1 cellular context compared by ENCODE assay signal in the genomic region with DNA sequence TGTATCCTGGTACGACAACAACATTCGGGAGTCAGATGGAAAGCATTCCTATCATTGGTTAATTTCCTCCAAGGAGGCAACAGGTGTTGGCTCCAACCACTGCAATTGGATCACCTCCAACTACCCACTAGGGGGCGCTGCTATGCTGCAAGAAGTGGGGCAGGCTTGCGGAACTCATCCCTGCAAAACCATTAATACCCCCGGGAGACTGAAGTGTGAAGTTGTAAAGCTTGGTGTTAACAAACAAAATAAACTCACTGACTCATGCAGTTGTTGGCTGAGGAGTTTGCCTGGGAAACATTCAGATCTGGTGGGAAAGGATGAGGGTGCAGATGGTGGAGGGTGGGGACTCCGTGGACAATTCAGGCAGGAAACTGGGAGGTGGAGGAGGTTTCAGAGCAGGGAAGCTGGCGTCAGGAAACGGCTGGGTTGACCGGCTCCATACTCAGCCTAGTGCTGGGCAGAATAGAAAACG.
TF ChIP-seq lines count a peak whose summit lies in the region.

No MANE protein-coding gene starts in this region.

TF ChIP-seq in HEK293, 187 proteins besides CTCF, POLR2A, EP300 and RAD21 (continued from another document and continues in another):
- TF ChIP-seq, protein P1, sequence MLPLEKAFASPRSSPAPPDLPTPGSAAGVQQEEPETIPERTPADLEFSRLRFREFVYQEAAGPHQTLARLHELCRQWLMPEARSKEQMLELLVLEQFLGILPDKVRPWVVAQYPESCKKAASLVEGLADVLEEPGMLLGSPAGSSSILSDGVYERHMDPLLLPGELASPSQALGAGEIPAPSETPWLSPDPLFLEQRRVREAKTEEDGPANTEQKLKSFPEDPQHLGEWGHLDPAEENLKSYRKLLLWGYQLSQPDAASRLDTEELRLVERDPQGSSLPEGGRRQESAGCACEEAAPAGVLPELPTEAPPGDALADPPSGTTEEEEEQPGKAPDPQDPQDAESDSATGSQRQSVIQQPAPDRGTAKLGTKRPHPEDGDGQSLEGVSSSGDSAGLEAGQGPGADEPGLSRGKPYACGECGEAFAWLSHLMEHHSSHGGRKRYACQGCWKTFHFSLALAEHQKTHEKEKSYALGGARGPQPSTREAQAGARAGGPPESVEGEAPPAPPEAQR (tag by site-specific recombination; IDR thresholded peaks at IDR 0.05): no peak
- TF ChIP-seq ZNF670 (tag by site-specific recombination; IDR thresholded peaks at IDR 0.05; ENCODE audit: low read depth): no peak
- no peak for TF ChIP-seq ZNF621 (tag by site-specific recombination; IDR thresholded peaks at IDR 0.05)
- no peak for TF ChIP-seq REST (tag by site-specific recombination; IDR thresholded peaks at IDR 0.05)
- no peak for TF ChIP-seq MYNN (tag by site-specific recombination; IDR thresholded peaks at IDR 0.05; ENCODE audit: borderline replicate concordance)
- no peak for TF ChIP-seq ZNF623 (tag by site-specific recombination; IDR thresholded peaks at IDR 0.05)
- TF ChIP-seq ZBTB8A (tag by site-specific recombination; IDR thresholded peaks at IDR 0.05): no peak
- no peak for TF ChIP-seq ZNF548 (tag by site-specific recombination; IDR thresholded peaks at IDR 0.05)
- TF ChIP-seq ZBTB48 (tag by site-specific recombination; IDR thresholded peaks at IDR 0.05): no peak
- TF ChIP-seq, protein P2, sequence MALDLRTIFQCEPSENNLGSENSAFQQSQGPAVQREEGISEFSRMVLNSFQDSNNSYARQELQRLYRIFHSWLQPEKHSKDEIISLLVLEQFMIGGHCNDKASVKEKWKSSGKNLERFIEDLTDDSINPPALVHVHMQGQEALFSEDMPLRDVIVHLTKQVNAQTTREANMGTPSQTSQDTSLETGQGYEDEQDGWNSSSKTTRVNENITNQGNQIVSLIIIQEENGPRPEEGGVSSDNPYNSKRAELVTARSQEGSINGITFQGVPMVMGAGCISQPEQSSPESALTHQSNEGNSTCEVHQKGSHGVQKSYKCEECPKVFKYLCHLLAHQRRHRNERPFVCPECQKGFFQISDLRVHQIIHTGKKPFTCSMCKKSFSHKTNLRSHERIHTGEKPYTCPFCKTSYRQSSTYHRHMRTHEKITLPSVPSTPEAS (tag by site-specific recombination; IDR thresholded peaks at IDR 0.05): no peak
- TF ChIP-seq ZBTB20 (tag by site-specific recombination; IDR thresholded peaks at IDR 0.05): 0 out of 2 replicates have a peak, but pooled peaks have one; percentile 13
- TF ChIP-seq, protein P3, sequence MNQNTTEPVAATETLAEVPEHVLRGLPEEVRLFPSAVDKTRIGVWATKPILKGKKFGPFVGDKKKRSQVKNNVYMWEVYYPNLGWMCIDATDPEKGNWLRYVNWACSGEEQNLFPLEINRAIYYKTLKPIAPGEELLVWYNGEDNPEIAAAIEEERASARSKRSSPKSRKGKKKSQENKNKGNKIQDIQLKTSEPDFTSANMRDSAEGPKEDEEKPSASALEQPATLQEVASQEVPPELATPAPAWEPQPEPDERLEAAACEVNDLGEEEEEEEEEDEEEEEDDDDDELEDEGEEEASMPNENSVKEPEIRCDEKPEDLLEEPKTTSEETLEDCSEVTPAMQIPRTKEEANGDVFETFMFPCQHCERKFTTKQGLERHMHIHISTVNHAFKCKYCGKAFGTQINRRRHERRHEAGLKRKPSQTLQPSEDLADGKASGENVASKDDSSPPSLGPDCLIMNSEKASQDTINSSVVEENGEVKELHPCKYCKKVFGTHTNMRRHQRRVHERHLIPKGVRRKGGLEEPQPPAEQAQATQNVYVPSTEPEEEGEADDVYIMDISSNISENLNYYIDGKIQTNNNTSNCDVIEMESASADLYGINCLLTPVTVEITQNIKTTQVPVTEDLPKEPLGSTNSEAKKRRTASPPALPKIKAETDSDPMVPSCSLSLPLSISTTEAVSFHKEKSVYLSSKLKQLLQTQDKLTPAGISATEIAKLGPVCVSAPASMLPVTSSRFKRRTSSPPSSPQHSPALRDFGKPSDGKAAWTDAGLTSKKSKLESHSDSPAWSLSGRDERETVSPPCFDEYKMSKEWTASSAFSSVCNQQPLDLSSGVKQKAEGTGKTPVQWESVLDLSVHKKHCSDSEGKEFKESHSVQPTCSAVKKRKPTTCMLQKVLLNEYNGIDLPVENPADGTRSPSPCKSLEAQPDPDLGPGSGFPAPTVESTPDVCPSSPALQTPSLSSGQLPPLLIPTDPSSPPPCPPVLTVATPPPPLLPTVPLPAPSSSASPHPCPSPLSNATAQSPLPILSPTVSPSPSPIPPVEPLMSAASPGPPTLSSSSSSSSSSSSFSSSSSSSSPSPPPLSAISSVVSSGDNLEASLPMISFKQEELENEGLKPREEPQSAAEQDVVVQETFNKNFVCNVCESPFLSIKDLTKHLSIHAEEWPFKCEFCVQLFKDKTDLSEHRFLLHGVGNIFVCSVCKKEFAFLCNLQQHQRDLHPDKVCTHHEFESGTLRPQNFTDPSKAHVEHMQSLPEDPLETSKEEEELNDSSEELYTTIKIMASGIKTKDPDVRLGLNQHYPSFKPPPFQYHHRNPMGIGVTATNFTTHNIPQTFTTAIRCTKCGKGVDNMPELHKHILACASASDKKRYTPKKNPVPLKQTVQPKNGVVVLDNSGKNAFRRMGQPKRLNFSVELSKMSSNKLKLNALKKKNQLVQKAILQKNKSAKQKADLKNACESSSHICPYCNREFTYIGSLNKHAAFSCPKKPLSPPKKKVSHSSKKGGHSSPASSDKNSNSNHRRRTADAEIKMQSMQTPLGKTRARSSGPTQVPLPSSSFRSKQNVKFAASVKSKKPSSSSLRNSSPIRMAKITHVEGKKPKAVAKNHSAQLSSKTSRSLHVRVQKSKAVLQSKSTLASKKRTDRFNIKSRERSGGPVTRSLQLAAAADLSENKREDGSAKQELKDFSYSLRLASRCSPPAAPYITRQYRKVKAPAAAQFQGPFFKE (tag by site-specific recombination; IDR thresholded peaks at IDR 0.05; ENCODE audit: borderline replicate concordance): no peak
- TF ChIP-seq ZNF366 (tag by site-specific recombination; conservative IDR thresholded peaks at IDR 0.05): 0 out of 2 replicates have a peak, but pooled peaks have one; percentile 37
- TF ChIP-seq ZNF768 (tag by site-specific recombination; IDR thresholded peaks at IDR 0.05): no peak
- TF ChIP-seq ZNF248 (tag by site-specific recombination; IDR thresholded peaks at IDR 0.05): no peak
- no peak for TF ChIP-seq ZNF138 (tag by site-specific recombination; IDR thresholded peaks at IDR 0.05; ENCODE audit: borderline replicate concordance)
- TF ChIP-seq ZNF16 (tag by site-specific recombination; IDR thresholded peaks at IDR 0.05; ENCODE audit: low read depth): no peak
- TF ChIP-seq ZNF488 (tag by site-specific recombination; IDR thresholded peaks at IDR 0.05): no peak
- TF ChIP-seq ZFP41 (tag by site-specific recombination; IDR thresholded peaks at IDR 0.05; ENCODE audit: borderline replicate concordance): no peak
- TF ChIP-seq ZNF843 (tag by site-specific recombination; IDR thresholded peaks at IDR 0.05): peak; percentile 61; the same call in 1 of the 2 replicates
- peak; percentile 78 for TF ChIP-seq GLIS1 (tag by site-specific recombination; IDR thresholded peaks at IDR 0.05)
- no peak for TF ChIP-seq ZNF837 (tag by site-specific recombination; IDR thresholded peaks at IDR 0.05)
- peak; percentile 88 for TF ChIP-seq ZNF18 (tag by site-specific recombination; IDR thresholded peaks at IDR 0.05)
- no peak for TF ChIP-seq ZNF76 (tag by site-specific recombination; IDR thresholded peaks at IDR 0.05; ENCODE audit: borderline replicate concordance, low read depth)
- TF ChIP-seq AEBP2 (tag by site-specific recombination; IDR thresholded peaks at IDR 0.05; ENCODE audit: borderline replicate concordance): no peak
- peak; percentile 88 for TF ChIP-seq KLF17 (tag by site-specific recombination; IDR thresholded peaks at IDR 0.05)
- no peak for TF ChIP-seq ZNF132 (tag by site-specific recombination; IDR thresholded peaks at IDR 0.05; ENCODE audit: borderline replicate concordance)
- TF ChIP-seq ZXDB (tag by site-specific recombination; IDR thresholded peaks at IDR 0.05): peak; percentile 67
- no peak for TF ChIP-seq SP3 (tag by site-specific recombination; IDR thresholded peaks at IDR 0.05)
- no peak for TF ChIP-seq ZNF274 (IDR thresholded peaks at IDR 0.05; ENCODE audit: low read length)
- no peak for TF ChIP-seq ZNF274 (tag by site-specific recombination; IDR thresholded peaks at IDR 0.05; ENCODE audit: borderline replicate concordance)
- TF ChIP-seq ZNF292 (tag by site-specific recombination; IDR thresholded peaks at IDR 0.05; ENCODE audit: borderline replicate concordance, low read depth): no peak
- peak; percentile 68 for TF ChIP-seq ZBTB17 (tag by site-specific recombination; IDR thresholded peaks at IDR 0.05)
- no peak for TF ChIP-seq ZNF223 (tag by site-specific recombination; IDR thresholded peaks at IDR 0.05)
- TF ChIP-seq ZNF596 (tag by site-specific recombination; IDR thresholded peaks at IDR 0.05): no peak
- no peak for TF ChIP-seq ZNF449 (tag by site-specific recombination; IDR thresholded peaks at IDR 0.05)
- no peak for TF ChIP-seq GFI1B (tag by site-specific recombination; IDR thresholded peaks at IDR 0.05)
- TF ChIP-seq HOXC10 (CRISPR knock-in tag; IDR thresholded peaks at IDR 0.05): no peak
